In genomic region chr1:231020816-231021215, GRCh38 we compare ENCODE assay signal across 12 cellular contexts. TPM values are rescaled to one million over a fixed set of nuclear protein-coding genes. Genes with fewer than 3 reads are reported as not detected.
DNase-seq lines count a peak whose midpoint lies in the region; ATAC-seq and TF ChIP-seq lines count a peak whose summit lies in the region.
"Had no signal": no experiment of that assay in that cellular context is flagged by ENCODE, and none has a peak within 500 bp of the region (broad histone marks: within the 10 kb centered on the region; RNA-seq: fewer than 3 reads in every experiment).

No MANE protein-coding gene starts in this region.

- no peaks in the 10 kb centered on the region for H3K9me3 ChIP-seq in Loucy (ENCODE audit: insufficient read depth, low read depth, low read length)
- H3K9me3 ChIP-seq: ascending aorta had no signal

- no peak for DNase-seq in activated CD8-positive, alpha-beta memory T cell treated with anti-CD3 and anti-CD28 coated beads, Interleukin-2, amount 10 ng/mL, durations not matched to agents 7 days and 5 days
- DNase-seq in activated CD8-positive, alpha-beta memory T cell treated with anti-CD3 and anti-CD28 coated beads for 24 hours: no peak
- DNase-seq in fibroblast of villous mesenchyme (ENCODE audit: low read depth) (peak; percentile 98), skeletal muscle cell (ENCODE audit: low read depth) (peak; percentile 56), NCI-H1048 (lab: John Stamatoyannopoulos, UW) (no peak), amygdala (lab: John Stamatoyannopoulos, UW) (no peak)
- DNase-seq: DMS53; NCI-H1436 treated with DMSO at 0.1 percent for 48 hours; stimulated activated CD4-positive, alpha-beta T cell treated with anti-CD3 and anti-CD28 coated beads, Interleukin-15, amount 100 ng/mL, for 24 hours had no signal

- no peak overlapping the region for H3K9ac ChIP-seq in Loucy (ENCODE audit: low read depth, low read length, poor library complexity, severe bottlenecking)

- H3K27ac Mint-ChIP-seq in activated CD8-positive, alpha-beta memory T cell treated with anti-CD3 and anti-CD28 coated beads, Interleukin-2, amount 10 ng/mL, durations not matched to agents 7 days and 5 days: peak overlapping the region; percentile 1

- H3K36me3 Mint-ChIP-seq in activated CD8-positive, alpha-beta memory T cell treated with anti-CD3 and anti-CD28 coated beads, Interleukin-2, amount 10 ng/mL, durations not matched to agents 7 days and 5 days: peaks cover 7% of the 10 kb centered on the region

- H3K9me2 ChIP-seq in Loucy (replicated peaks; ENCODE audit: low read depth, low read length): no peaks in the 10 kb centered on the region

- no peaks in the 10 kb centered on the region for H3K27me3 ChIP-seq in Loucy (ENCODE audit: insufficient read depth, low read length, poor library complexity, severe bottlenecking)
- H3K27me3 ChIP-seq: ascending aorta had no signal

- H3K4me3 ChIP-seq in Loucy (ENCODE audit: low read length, poor library complexity, severe bottlenecking): no peak overlapping the region
- H3K4me3 ChIP-seq in fibroblast of villous mesenchyme (ENCODE audit: low read depth, low read length): peak overlapping the region; percentile 50
- no peak overlapping the region for H3K4me3 ChIP-seq in skeletal muscle cell (ENCODE audit: low read depth, low read length)
- H3K4me3 ChIP-seq: ascending aorta had no signal

- ATAC-seq in activated CD8-positive, alpha-beta memory T cell treated with anti-CD3 and anti-CD28 coated beads, Interleukin-2, amount 10 ng/mL, durations not matched to agents 7 days and 5 days: no peak
- no peak for ATAC-seq in GM21526 (IDR thresholded peaks at IDR 0.05; ENCODE audit: low FRiP score, unreplicated experiment)

- H3K4me1 Mint-ChIP-seq in activated CD8-positive, alpha-beta memory T cell treated with anti-CD3 and anti-CD28 coated beads, Interleukin-2, amount 10 ng/mL, durations not matched to agents 7 days and 5 days: peaks cover 9% of the 10 kb centered on the region

- TF ChIP-seq CTCF in Loucy (conservative IDR thresholded peaks at IDR 0.05; ENCODE audit: low read length) (no peak), fibroblast of villous mesenchyme (IDR thresholded peaks at IDR 0.05; ENCODE audit: insufficient read depth, low read depth, low read length) (no peak)

- no peaks in the 10 kb centered on the region for H3K36me3 ChIP-seq in Loucy (ENCODE audit: insufficient read depth, low read length)
- H3K36me3 ChIP-seq: ascending aorta had no signal

- H3K4me3 Mint-ChIP-seq in activated CD8-positive, alpha-beta memory T cell treated with anti-CD3 and anti-CD28 coated beads, Interleukin-2, amount 10 ng/mL, durations not matched to agents 7 days and 5 days: no peak overlapping the region

- CTCF ChIA-PET in activated CD8-positive, alpha-beta memory T cell treated with anti-CD3 and anti-CD28 coated beads, Interleukin-2, amount 10 ng/mL, durations not matched to agents 7 days and 5 days (lab: Charles Lee): no interaction called here

- H3K27me3 Mint-ChIP-seq in activated CD8-positive, alpha-beta memory T cell treated with anti-CD3 and anti-CD28 coated beads, Interleukin-2, amount 10 ng/mL, durations not matched to agents 7 days and 5 days: no peaks in the 10 kb centered on the region

- H3K4me1 ChIP-seq in Loucy (ENCODE audit: insufficient read depth, low read length, poor library complexity, severe bottlenecking): peaks cover 7% of the 10 kb centered on the region
- H3K4me1 ChIP-seq: ascending aorta had no signal

- no peaks in the 10 kb centered on the region for H3F3A ChIP-seq in Loucy (ENCODE audit: low read depth)

- peak overlapping the region; percentile 30 for H3K4me2 ChIP-seq in Loucy (ENCODE audit: low read depth, low read length, poor library complexity, severe bottlenecking)

- H3K9me3 Mint-ChIP-seq in activated CD8-positive, alpha-beta memory T cell treated with anti-CD3 and anti-CD28 coated beads, Interleukin-2, amount 10 ng/mL, durations not matched to agents 7 days and 5 days (ENCODE audit: low read depth): no peaks in the 10 kb centered on the region

- H2AFZ ChIP-seq in Loucy (ENCODE audit: low read length): peak overlapping the region; percentile 38; the same call in 1 of the 2 replicates

- no peaks in the 10 kb centered on the region for H3K79me2 ChIP-seq in Loucy (ENCODE audit: insufficient read depth, low read length)

- no peaks in the 10 kb centered on the region for H4K20me1 ChIP-seq in Loucy (ENCODE audit: insufficient read depth, low read length, poor library complexity, severe bottlenecking)

RNA-seq across cellular contexts. Expression of gene FAM89A, which starts 19.2 kb away (rescaled TPM):
- total RNA-seq in activated CD8-positive, alpha-beta memory T cell treated with anti-CD3 and anti-CD28 coated beads, Interleukin-2, amount 10 ng/mL, durations not matched to agents 7 days and 5 days: 1 to 10 TPM; 5.9 to 9.8 TPM
- 7.7 and 22.5 TPM in 2 replicates for total RNA-seq in fibroblast of villous mesenchyme

RNA-seq across cellular contexts. Expression of gene ARV1, which starts 41.9 kb away (rescaled TPM):
- total RNA-seq in activated CD8-positive, alpha-beta memory T cell treated with anti-CD3 and anti-CD28 coated beads, Interleukin-2, amount 10 ng/mL, durations not matched to agents 7 days and 5 days: 10 to 100 TPM; 12.9 to 16.0 TPM
- total RNA-seq in fibroblast of villous mesenchyme: 15.8 and 19.0 TPM in 2 replicates

RNA-seq across cellular contexts. Expression of gene TTC13, which starts 42.2 kb away (rescaled TPM):
- total RNA-seq in activated CD8-positive, alpha-beta memory T cell treated with anti-CD3 and anti-CD28 coated beads, Interleukin-2, amount 10 ng/mL, durations not matched to agents 7 days and 5 days: 10 to 100 TPM; 30.8 to 39.2 TPM
- total RNA-seq in fibroblast of villous mesenchyme: 15.8 and 18.6 TPM in 2 replicates

Comparison
In these comparisons a context has a peak if more than half of its experiments do, and no peak if none do; other contexts are left out.
1. DNase-seq: peak in fibroblast of villous mesenchyme (single experiment) and skeletal muscle cell (single experiment); none in activated CD8-positive, alpha-beta memory T cell treated with anti-CD3 and anti-CD28 coated beads, Interleukin-2, amount 10 ng/mL, durations not matched to agents 7 days and 5 days (single experiment), activated CD8-positive, alpha-beta memory T cell treated with anti-CD3 and anti-CD28 coated beads for 24 hours (single experiment), NCI-H1048 (single experiment) and amygdala (0 of 56).